ENCODE assay signal across 9 cellular contexts in genomic region chr14:23577004-23577681, GRCh38. TPM values are rescaled to one million over a fixed set of nuclear protein-coding genes. Genes with fewer than 3 reads are reported as not detected.
DNase-seq lines count a peak whose midpoint lies in the region; ATAC-seq, FAIRE-seq and TF ChIP-seq lines count a peak whose summit lies in the region.
"Had no signal": no experiment of that assay in that cellular context is flagged by ENCODE, and none has a peak within 500 bp of the region (broad histone marks: within the 10 kb centered on the region; RNA-seq: fewer than 3 reads in every experiment).

No MANE protein-coding gene starts in this region.

- H3K9ac ChIP-seq in IMR-90 (ENCODE audit: low read depth, low read length) = no peak overlapping the region
- H3K9ac ChIP-seq in endodermal cell (ENCODE audit: extremely low read depth, low read length, poor library complexity, severe bottlenecking) = no peak overlapping the region
- H3K9ac ChIP-seq: KMS-11 had no signal

- H3K23ac ChIP-seq in IMR-90 (ENCODE audit: low read depth, low read length) = no peak overlapping the region

- BruUV-seq in IMR-90 (replicated peaks; lab: Mats Ljungman, UMichigan) = no TSS peak
- BruUV-seq in Calu3 (replicated peaks; lab: Mats Ljungman, UMichigan) = no TSS peak

- H2BK20ac ChIP-seq in IMR-90 (ENCODE audit: low read depth, low read length) = no peak overlapping the region

- CTCF ChIA-PET in IMR-90 (lab: Yijun Ruan, JAX) (no interaction called here), Calu3 (lab: Charles Lee) (no interaction called here)

- peaks cover 3% of the 10 kb centered on the region; the same call in 1 of the 2 replicates for H3K27me3 ChIP-seq in BE2C
- peaks cover 74% of the 10 kb centered on the region for H3K27me3 ChIP-seq in IMR-90 (ENCODE audit: control insufficient read depth, insufficient read depth, low read length)
- peaks cover 50% of the 10 kb centered on the region for H3K27me3 ChIP-seq in endodermal cell (ENCODE audit: control insufficient read depth, insufficient read depth, low read length, poor library complexity, severe bottlenecking)

- H2AK5ac ChIP-seq in IMR-90 (ENCODE audit: low read depth, low read length) = no peak overlapping the region

- H3K9me1 ChIP-seq in IMR-90 (ENCODE audit: insufficient read depth, low read length) = no peaks in the 10 kb centered on the region

- peak overlapping the region; percentile 75 for H3K4me3 ChIP-seq in BE2C (ENCODE audit: low read depth, low read length)
- no peak overlapping the region for H3K4me3 ChIP-seq in IMR-90 (ENCODE audit: insufficient read depth, low read depth, low read length)
- H3K4me3 ChIP-seq in endodermal cell (ENCODE audit: low read length) = no peak overlapping the region

- H2AFZ ChIP-seq in IMR-90 (replicated peaks; ENCODE audit: low read length, poor library complexity) = peak overlapping the region; percentile 70

- FAIRE-seq in RCC 7860 (lab: Jason Lieb, UNC) = no peak

- no peak overlapping the region for H2AK9ac ChIP-seq in IMR-90 (replicated peaks; ENCODE audit: low read depth, low read length, poor library complexity)

- in situ Hi-C loops in IMR-90 (cut with MboI; ENCODE audit: low sequenced_read_pairs) = no loop called here

- H3K36me3 Mint-ChIP-seq in endodermal cell (ENCODE audit: low read depth) (no peaks in the 10 kb centered on the region), natural killer cell (no peaks in the 10 kb centered on the region), Calu3 (ENCODE audit: insufficient read depth, unreplicated experiment) (peaks cover 5% of the 10 kb centered on the region)

- intact Hi-C loops in IMR-90 (cut with micrococcal nuclease) = no loop called here
- intact Hi-C loops in natural killer cell (cut with micrococcal nuclease) = no loop called here
- intact Hi-C loops in Calu3 (cut with micrococcal nuclease; ENCODE audit: unreplicated experiment) = no loop called here

- no peaks in the 10 kb centered on the region for H3K9me3 ChIP-seq in BE2C
- H3K9me3 ChIP-seq in IMR-90 (ENCODE audit: control insufficient read depth, insufficient read depth, low read length) = no peaks in the 10 kb centered on the region; the same call in 1 of the 2 replicates
- no peaks in the 10 kb centered on the region for H3K9me3 ChIP-seq in endodermal cell (ENCODE audit: control insufficient read depth, low read length)

- H3K4me1 Mint-ChIP-seq in endodermal cell (peaks cover 9% of the 10 kb centered on the region), natural killer cell (peaks cover 5 to 22% of the 10 kb centered on the region in 2 donors), Calu3 (ENCODE audit: low read depth, unreplicated experiment) (peaks cover 3% of the 10 kb centered on the region)

- TF ChIP-seq RAD21 in IMR-90 (IDR thresholded peaks at IDR 0.05; ENCODE audit: low read length) = no peak

- no peak overlapping the region for H4K5ac ChIP-seq in IMR-90 (ENCODE audit: low read depth, low read length)

- H3K9me3 Mint-ChIP-seq in endodermal cell = no peaks in the 10 kb centered on the region
- H3K9me3 Mint-ChIP-seq in natural killer cell = no peaks in the 10 kb centered on the region
- H3K9me3 Mint-ChIP-seq in Calu3 (ENCODE audit: low read depth, unreplicated experiment) = no peaks in the 10 kb centered on the region

- no peak overlapping the region for H3K14ac ChIP-seq in IMR-90 (replicated peaks; ENCODE audit: low read depth, low read length)

- H4K91ac ChIP-seq in IMR-90 (ENCODE audit: insufficient read depth, low read depth, low read length) = no peak overlapping the region

- H2BK5ac ChIP-seq in IMR-90 (ENCODE audit: low read depth, low read length, poor library complexity, severe bottlenecking) = no peak overlapping the region

- POLR2A ChIA-PET in IMR-90 (lab: Charles Lee; ENCODE audit: unreplicated experiment) = no interaction called here

- H3K4me3 Mint-ChIP-seq in endodermal cell (peak overlapping the region; percentile 34), natural killer cell (peak overlapping the region; percentile 60), Calu3 (ENCODE audit: low read depth, unreplicated experiment) (no peak overlapping the region)

- no peak overlapping the region; the same call in 1 of the 2 replicates for H3K4me2 ChIP-seq in IMR-90 (ENCODE audit: low read depth, low read length)
- H3K4me2 ChIP-seq: KMS-11 had no signal

- TF ChIP-seq CTCF in BE2C (IDR thresholded peaks at IDR 0.05; ENCODE audit: low read depth, low read length) = no peak
- TF ChIP-seq CTCF in IMR-90 (conservative IDR thresholded peaks at IDR 0.05; ENCODE audit: low read depth, low read length) = no peak
- no peak for TF ChIP-seq CTCF in endodermal cell (conservative IDR thresholded peaks at IDR 0.05)
- TF ChIP-seq CTCF in natural killer cell (IDR thresholded peaks at IDR 0.05) = no peak
- TF ChIP-seq CTCF in Calu3 (IDR thresholded peaks at IDR 0.05; ENCODE audit: unreplicated experiment) = no peak

- TF ChIP-seq POLR2A in IMR-90 (IDR thresholded peaks at IDR 0.05; ENCODE audit: low read depth, low read length) = no peak

- peaks cover 5% of the 10 kb centered on the region; the same call in 1 of the 2 replicates for H3K4me1 ChIP-seq in BE2C
- H3K4me1 ChIP-seq in IMR-90 (ENCODE audit: control insufficient read depth, insufficient read depth, low read length) = no peaks in the 10 kb centered on the region
- no peaks in the 10 kb centered on the region for H3K4me1 ChIP-seq in endodermal cell (ENCODE audit: control insufficient read depth, insufficient read depth, low read length)

- peak; percentile 54 for DNase-seq in BE2C
- DNase-seq in IMR-90 = no peak
- peak; percentile 75 for DNase-seq in endodermal cell
- DNase-seq in natural killer cell = no peak
- DNase-seq in NCI-H187 (lab: John Stamatoyannopoulos, UW) = no peak
- no peak for DNase-seq in kidney glomerular epithelial cell (lab: John Stamatoyannopoulos, UW)
- DNase-seq in RCC 7860 (ENCODE audit: low spot score) = no peak
- DNase-seq in Calu3 = no peak

- no peak overlapping the region for H3K18ac ChIP-seq in IMR-90 (ENCODE audit: low read depth, low read length)

- no peaks in the 10 kb centered on the region for H3K79me1 ChIP-seq in IMR-90 (ENCODE audit: low read depth in 1 of 2, low read length in 2 of 2)

- H3K27me3 Mint-ChIP-seq in endodermal cell (ENCODE audit: insufficient read depth) (peaks cover 86% of the 10 kb centered on the region), natural killer cell (ENCODE audit: low read depth in 2 of 2) (peaks cover 32 to 49% of the 10 kb centered on the region in 2 donors), Calu3 (ENCODE audit: unreplicated experiment) (peaks cover 69% of the 10 kb centered on the region)

- no peak overlapping the region for H3K27ac Mint-ChIP-seq in endodermal cell
- H3K27ac Mint-ChIP-seq in natural killer cell = no peak overlapping the region
- no peak overlapping the region for H3K27ac Mint-ChIP-seq in Calu3 (ENCODE audit: unreplicated experiment)

- no peak overlapping the region for H4K8ac ChIP-seq in IMR-90 (ENCODE audit: low read depth in 2 of 2, low read length in 2 of 2)

- 6% methylated on average over 29 of the region's 67 CpGs; no CpG with 5 or more reads in 1 of the 2 experiments for WGBS in IMR-90 (ENCODE audit: extremely low coverage in 2 of 2, insufficient read length in 1 of 2), 2 experiments
- 13 to 17% methylated on average over 25 to 65 of the region's 67 CpGs for WGBS in endodermal cell (ENCODE audit: insufficient coverage in 1 of 2, insufficient read length in 1 of 2), 2 experiments

- no peak overlapping the region for H2BK120ac ChIP-seq in IMR-90 (ENCODE audit: low read depth, low read length)

- no peak overlapping the region for H2BK15ac ChIP-seq in IMR-90 (ENCODE audit: low read depth, low read length)

- no peak overlapping the region for H3K56ac ChIP-seq in IMR-90 (ENCODE audit: extremely low read depth, insufficient read depth, low read length)

- H3K27ac ChIP-seq in IMR-90 (ENCODE audit: insufficient read depth, low read length) (no peak overlapping the region), endodermal cell (ENCODE audit: low read depth, low read length) (no peak overlapping the region)
- H3K27ac ChIP-seq: KMS-11 had no signal

- H3K4ac ChIP-seq in IMR-90 (ENCODE audit: low read depth, low read length) = no peak overlapping the region

- no peaks in the 10 kb centered on the region for H3K36me3 ChIP-seq in BE2C
- H3K36me3 ChIP-seq in IMR-90 (ENCODE audit: control insufficient read depth, insufficient read depth, low read length) = no peaks in the 10 kb centered on the region
- no peaks in the 10 kb centered on the region for H3K36me3 ChIP-seq in endodermal cell (ENCODE audit: control insufficient read depth, insufficient read depth, low read length)

- H4K20me1 ChIP-seq in IMR-90 (ENCODE audit: insufficient read depth, low read length) = no peaks in the 10 kb centered on the region; the same call in 1 of the 2 replicates

- dilution Hi-C loops in IMR-90 (cut with HindIII; ENCODE audit: low sequenced_read_pairs, unreplicated experiment) = no loop called here

- ATAC-seq in IMR-90 (ENCODE audit: low read depth) (peak; percentile 24; the same call in 1 of the 2 replicates), natural killer cell (peak in 2 of 3 donors; percentile 41 to 43)

RNA-seq across cellular contexts. Expression of gene JPH4, which starts 1.4 kb away (rescaled TPM):
- 186 TPM for polyA plus RNA-seq in BE2C (2012; ENCODE audit: insufficient read depth, insufficient read length, low read depth)
- total RNA-seq in IMR-90 (2012; rRNA removed) (not detected in 2 replicates), endodermal cell (under 1 TPM; 0.18 to 0.91 TPM), natural killer cell (under 1 TPM in 1 of 3 donors, not detected in 2; 0.25 TPM), Calu3 (2022) (not detected in 2 replicates)
- polyA plus RNA-seq in IMR-90 (2012; rRNA removed) = not detected in 2 replicates
- not detected in 2 replicates for polyA plus RNA-seq in IMR-90 (2012; cell fraction: cytosol; rRNA removed)
- polyA plus RNA-seq in IMR-90 (2012; cell fraction: nucleus; rRNA removed; ENCODE audit: low replicate concordance) = not detected in 2 replicates
- 13.1 TPM for polyA plus RNA-seq in endodermal cell (2013, experiment 1 of 2)
- 12.8 TPM for polyA plus RNA-seq in endodermal cell (2013, experiment 2 of 2)

RNA-seq across cellular contexts. Expression of gene AP1G2, which starts 9.6 kb away (rescaled TPM):
- 46.6 TPM for polyA plus RNA-seq in BE2C (2012; ENCODE audit: insufficient read depth, insufficient read length, low read depth)
- 2.2 and 2.9 TPM in 2 replicates for total RNA-seq in IMR-90 (2012; rRNA removed)
- 19.2 and 19.7 TPM in 2 replicates for polyA plus RNA-seq in IMR-90 (2012; rRNA removed)
- 4.7 and 6.1 TPM in 2 replicates for polyA plus RNA-seq in IMR-90 (2012; cell fraction: cytosol; rRNA removed)
- 148 and 262 TPM in 2 replicates for polyA plus RNA-seq in IMR-90 (2012; cell fraction: nucleus; rRNA removed; ENCODE audit: low replicate concordance)
- total RNA-seq in endodermal cell = 100 to 1,000 TPM; 203 to 209 TPM
- polyA plus RNA-seq in endodermal cell (2013, experiment 1 of 2) = 85.8 TPM
- polyA plus RNA-seq in endodermal cell (2013, experiment 2 of 2) = 69.8 TPM
- 100 to 1,000 TPM; 219 to 296 (median 259) TPM for total RNA-seq in natural killer cell
- total RNA-seq in Calu3 (2022) = 152 and 173 TPM in 2 replicates

RNA-seq across cellular contexts. Expression of gene THTPA, which starts 21.1 kb away (rescaled TPM):
- polyA plus RNA-seq in BE2C (2012; ENCODE audit: insufficient read depth, insufficient read length, low read depth) = 11.2 TPM
- total RNA-seq in IMR-90 (2012; rRNA removed) = 5.0 and 5.8 TPM in 2 replicates
- polyA plus RNA-seq in IMR-90 (2012; rRNA removed) = 8.6 and 9.2 TPM in 2 replicates
- polyA plus RNA-seq in IMR-90 (2012; cell fraction: cytosol; rRNA removed) = 9.5 and 10.3 TPM in 2 replicates
- 20.1 and 27.8 TPM in 2 replicates for polyA plus RNA-seq in IMR-90 (2012; cell fraction: nucleus; rRNA removed; ENCODE audit: low replicate concordance)
- total RNA-seq in endodermal cell = 10 to 100 TPM; 13.0 to 17.0 TPM
- 17.3 TPM for polyA plus RNA-seq in endodermal cell (2013, experiment 1 of 2)
- 15.7 TPM for polyA plus RNA-seq in endodermal cell (2013, experiment 2 of 2)
- total RNA-seq in natural killer cell = 10 to 100 TPM; 16.5 to 19.3 (median 19.1) TPM
- total RNA-seq in Calu3 (2022) = 15.4 and 18.3 TPM in 2 replicates

RNA-seq across cellular contexts. Expression of gene ZFHX2, which starts 25.6 kb away (rescaled TPM):
- polyA plus RNA-seq in BE2C (2012; ENCODE audit: insufficient read depth, insufficient read length, low read depth) = 5.2 TPM
- under 0.01 and 0.18 TPM in 2 replicates for total RNA-seq in IMR-90 (2012; rRNA removed)
- 0.53 and 0.67 TPM in 2 replicates for polyA plus RNA-seq in IMR-90 (2012; rRNA removed)
- 0.19 and 0.24 TPM in 2 replicates for polyA plus RNA-seq in IMR-90 (2012; cell fraction: cytosol; rRNA removed)
- polyA plus RNA-seq in IMR-90 (2012; cell fraction: nucleus; rRNA removed; ENCODE audit: low replicate concordance) = 0.44 and 0.90 TPM in 2 replicates
- total RNA-seq in endodermal cell = 10 to 100 TPM; 12.8 to 15.4 TPM
- polyA plus RNA-seq in endodermal cell (2013, experiment 1 of 2) = 15.2 TPM
- 13.2 TPM for polyA plus RNA-seq in endodermal cell (2013, experiment 2 of 2)
- under 1 TPM; 0.07 to 0.72 (median 0.45) TPM for total RNA-seq in natural killer cell
- 3.7 TPM in 2 replicates for total RNA-seq in Calu3 (2022)

RNA-seq across cellular contexts. Expression of gene DHRS2, which starts 59.0 kb away (rescaled TPM):
- 114 TPM for polyA plus RNA-seq in BE2C (2012; ENCODE audit: insufficient read depth, insufficient read length, low read depth)
- total RNA-seq in IMR-90 (2012; rRNA removed) = under 0.01 and 0.18 TPM in 2 replicates
- polyA plus RNA-seq in IMR-90 (2012; rRNA removed) = 0.12 and 0.26 TPM in 2 replicates
- 0.15 and 0.27 TPM in 2 replicates for polyA plus RNA-seq in IMR-90 (2012; cell fraction: cytosol; rRNA removed)
- polyA plus RNA-seq in IMR-90 (2012; cell fraction: nucleus; rRNA removed; ENCODE audit: low replicate concordance) = 0.29 and 0.40 TPM in 2 replicates
- 1 to 10 TPM in 1 of 2 donors, under 1 TPM in 1; 0.66 to 1.2 TPM for total RNA-seq in endodermal cell
- 1.4 TPM for polyA plus RNA-seq in endodermal cell (2013, experiment 1 of 2)
- 1.1 TPM for polyA plus RNA-seq in endodermal cell (2013, experiment 2 of 2)
- under 1 TPM in 1 of 3 donors, not detected in 2; 0.50 TPM for total RNA-seq in natural killer cell
- total RNA-seq in Calu3 (2022) = 1.8 and 3.0 TPM in 2 replicates

Comparison
In these comparisons a context has a peak if more than half of its experiments do, and no peak if none do; other contexts are left out.
1. DNase-seq: peak in BE2C (single experiment) and endodermal cell (single experiment); none in IMR-90 (single experiment), natural killer cell (single experiment), NCI-H187 (0 of 2), kidney glomerular epithelial cell (single experiment), RCC 7860 (single experiment) and Calu3 (single experiment).
2. RNA of gene AP1G2, which starts 9.6 kb away (total RNA-seq): 219 to 296 TPM in natural killer cell, 203 to 209 TPM in endodermal cell and 152 to 173 TPM in Calu3; 2.2 to 2.9 TPM in IMR-90; every median in the first group is over 10 times any median in the second.